In the genomic region with DNA sequence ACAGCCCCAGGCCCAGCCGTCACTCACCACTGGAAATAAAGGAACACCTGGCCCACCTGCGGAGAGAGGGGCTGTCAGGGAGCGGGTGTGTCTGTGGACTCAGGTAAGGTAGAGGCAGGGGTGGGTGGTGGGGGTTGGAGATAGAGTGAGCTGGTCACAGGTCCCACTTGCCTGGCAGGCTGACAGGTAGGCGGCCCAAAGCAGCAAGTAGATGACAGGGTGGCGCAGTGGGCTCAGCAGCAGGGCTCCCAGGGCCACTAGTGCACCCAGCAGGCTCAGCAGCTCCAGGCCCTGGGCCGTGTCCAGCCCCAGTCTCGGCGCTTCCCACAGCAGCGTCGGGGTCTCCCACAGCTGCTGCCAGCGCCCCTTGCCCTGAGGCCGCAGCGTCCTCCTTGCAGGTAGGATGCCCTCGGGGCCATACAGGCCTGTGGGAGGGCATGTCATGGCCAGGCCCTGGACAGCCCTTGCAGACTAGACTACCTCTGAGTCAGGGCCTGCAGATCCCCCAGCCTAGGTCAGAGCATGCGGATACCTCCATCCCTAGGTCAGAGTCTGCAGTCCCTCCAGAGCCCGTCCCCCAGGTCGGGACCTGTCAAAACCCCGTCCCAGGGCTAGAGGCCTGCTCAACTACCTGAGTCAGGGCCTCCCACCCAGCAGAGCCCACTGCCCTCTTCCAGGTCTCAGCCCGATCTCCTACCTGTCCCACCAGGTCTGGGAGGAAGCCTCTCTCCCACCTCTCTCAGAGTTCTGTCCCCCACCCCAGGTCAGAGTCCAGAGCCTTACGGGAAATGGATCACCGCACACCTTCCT, we compare ENCODE assay signal across 8 cellular contexts. TPM values are rescaled to one million over a fixed set of nuclear protein-coding genes. Genes with fewer than 3 reads are reported as not detected.
DNase-seq lines count a peak whose midpoint lies in the region; ATAC-seq and TF ChIP-seq lines count a peak whose summit lies in the region.

No MANE protein-coding gene starts in this region.

- peaks cover 10% of the 10 kb centered on the region for H3K4me1 Mint-ChIP-seq in WTC11

- H3K4me3 Mint-ChIP-seq in WTC11, result peak overlapping the region; percentile 91

- POLR2A ChIA-PET in WTC11 (lab: Charles Lee), result interaction anchor here (1.3 kb wide), 1 partner anchor 19 kb away, joined by 13 read pairs; a partner anchor contains a TSS

- DNase-seq in COLO668 (lab: John Stamatoyannopoulos, UW; ENCODE audit: unreplicated experiment) (peak; percentile 89), WTC11 (ENCODE audit: low spot score) (no peak), Right ventricle myocardium superior (peak; percentile 67), retinal pigment epithelial cell (ENCODE audit: low read depth) (no peak), kidney glomerular epithelial cell (lab: John Stamatoyannopoulos, UW) (no peak)
- DNase-seq in activated CD4-positive, CD25-positive, alpha-beta regulatory T cell (lab: John Stamatoyannopoulos, UW), result no peak

- intact Hi-C loops in Right ventricle myocardium superior (cut with DNase I), result no loop called here

- CTCF ChIA-PET in WTC11 (lab: Charles Lee), result interaction anchor here (0.7 to 1.8 kb wide), 5 partner anchors 9 to 266 kb away, joined by 3 to 9 read pairs (median 4); a partner anchor contains a TSS

- no peaks in the 10 kb centered on the region for H3K27me3 Mint-ChIP-seq in WTC11 (ENCODE audit: low read depth)

- ATAC-seq in HG02885 (IDR thresholded peaks at IDR 0.05; ENCODE audit: poor library complexity, unreplicated experiment), result peak; percentile 1
- ATAC-seq in WTC11, result peak; percentile 2
- ATAC-seq in Right ventricle myocardium superior (ENCODE audit: poor library complexity), result peak; percentile 6
- ATAC-seq in HG02970 (IDR thresholded peaks at IDR 0.05; ENCODE audit: low FRiP score, unreplicated experiment), result no peak

- peak overlapping the region; percentile 93 for H3K4me3 ChIP-seq in retinal pigment epithelial cell (ENCODE audit: low read length)

- H3K36me3 Mint-ChIP-seq in WTC11, result no peaks in the 10 kb centered on the region

- TF ChIP-seq CTCF in WTC11 (IDR thresholded peaks at IDR 0.05) (no peak), retinal pigment epithelial cell (conservative IDR thresholded peaks at IDR 0.05; ENCODE audit: low read depth, low read length) (no peak)

- H3K9me3 Mint-ChIP-seq in WTC11, result no peaks in the 10 kb centered on the region

- no peak overlapping the region for H3K27ac Mint-ChIP-seq in WTC11

TF ChIP-seq in WTC11, 78 proteins besides CTCF, POLR2A, EP300 and RAD21:
- TF ChIP-seq NFE2L1 (CRISPR knock-in tag; IDR thresholded peaks at IDR 0.05) (no peak), ZNF121 (CRISPR knock-in tag; IDR thresholded peaks at IDR 0.05) (no peak), TEAD1 (CRISPR knock-in tag; IDR thresholded peaks at IDR 0.05) (0 out of 2 replicates have a peak, but pooled peaks have one; percentile 24)
- TF ChIP-seq, protein P1, sequence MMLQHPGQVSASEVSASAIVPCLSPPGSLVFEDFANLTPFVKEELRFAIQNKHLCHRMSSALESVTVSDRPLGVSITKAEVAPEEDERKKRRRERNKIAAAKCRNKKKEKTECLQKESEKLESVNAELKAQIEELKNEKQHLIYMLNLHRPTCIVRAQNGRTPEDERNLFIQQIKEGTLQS (CRISPR knock-in tag; conservative IDR thresholded peaks at IDR 0.05), result 0 out of 2 replicates have a peak, but pooled peaks have one; percentile 60
- TF ChIP-seq, protein P2, sequence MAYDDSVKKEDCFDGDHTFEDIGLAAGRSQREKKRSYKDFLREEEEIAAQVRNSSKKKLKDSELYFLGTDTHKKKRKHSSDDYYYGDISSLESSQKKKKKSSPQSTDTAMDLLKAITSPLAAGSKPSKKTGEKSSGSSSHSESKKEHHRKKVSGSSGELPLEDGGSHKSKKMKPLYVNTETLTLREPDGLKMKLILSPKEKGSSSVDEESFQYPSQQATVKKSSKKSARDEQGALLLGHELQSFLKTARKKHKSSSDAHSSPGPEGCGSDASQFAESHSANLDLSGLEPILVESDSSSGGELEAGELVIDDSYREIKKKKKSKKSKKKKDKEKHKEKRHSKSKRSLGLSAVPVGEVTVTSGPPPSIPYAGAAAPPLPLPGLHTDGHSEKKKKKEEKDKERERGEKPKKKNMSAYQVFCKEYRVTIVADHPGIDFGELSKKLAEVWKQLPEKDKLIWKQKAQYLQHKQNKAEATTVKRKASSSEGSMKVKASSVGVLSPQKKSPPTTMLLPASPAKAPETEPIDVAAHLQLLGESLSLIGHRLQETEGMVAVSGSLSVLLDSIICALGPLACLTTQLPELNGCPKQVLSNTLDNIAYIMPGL (CRISPR knock-in tag; IDR thresholded peaks at IDR 0.05), result no peak
TF ChIP-seq in WTC11: peak in this region for 2.

RNA-seq across cellular contexts. Expression of a gene that starts 0.7 kb away (rescaled TPM):
- total RNA-seq in WTC11 (2021), result 38.1 to 43.7 TPM (median 39.8 TPM) in 3 replicates
- total RNA-seq in Right ventricle myocardium superior, result 25.3 TPM

RNA-seq across cellular contexts. Expression of a gene that starts 1.2 kb away (rescaled TPM):
- total RNA-seq in WTC11 (2021) (69.8 to 78.4 TPM (median 70.3 TPM) in 3 replicates), Right ventricle myocardium superior (28.8 TPM)

RNA-seq across cellular contexts. Expression of a gene that starts 18.6 kb away (rescaled TPM):
- total RNA-seq in WTC11 (2021) (1.5 to 5.5 TPM in 2 of 3 replicates, not detected in the other), Right ventricle myocardium superior (not detected)

RNA-seq across cellular contexts. Expression of a gene that starts 20.2 kb away (rescaled TPM):
- total RNA-seq in WTC11 (2021) (0.33 to 0.57 TPM (median 0.41 TPM) in 3 replicates), Right ventricle myocardium superior (not detected)

RNA-seq across cellular contexts. Expression of a gene that starts 23.0 kb away (rescaled TPM):
- 1.2 to 1.8 TPM (median 1.5 TPM) in 3 replicates for total RNA-seq in WTC11 (2021)
- total RNA-seq in Right ventricle myocardium superior, result 11.8 TPM

Comparison
In these comparisons a context has a peak if more than half of its experiments do, and no peak if none do; other contexts are left out.
1. DNase-seq: peak in COLO668 (single experiment) and Right ventricle myocardium superior (single experiment); none in WTC11 (single experiment), retinal pigment epithelial cell (single experiment), activated CD4-positive, CD25-positive, alpha-beta regulatory T cell (0 of 4) and kidney glomerular epithelial cell (single experiment).